Comparison of ENCODE assay signal across 1 cellular context in genomic region chr1:150629115-150629928, GRCh38.
TF ChIP-seq lines count a peak whose summit lies in the region.

TSS of gene ENSA (minus strand) at chr1:150629612. CDS start at chr1:150629470, 142 bp downstream.

TF ChIP-seq in K562, 482 proteins besides CTCF, POLR2A, EP300 and RAD21 (continued from another document and continues in another):
- TF ChIP-seq POLR2B (IDR thresholded peaks at IDR 0.05; ENCODE audit: low read depth, partially characterized antibody) (peak; percentile 85), E2F4 (CRISPR knock-in tag; IDR thresholded peaks at IDR 0.05; ENCODE audit: low read depth) (no peak), RBM15 (IDR thresholded peaks at IDR 0.05; ENCODE audit: insufficient read depth, low read length) (no peak), BHLHE40 (IDR thresholded peaks at IDR 0.05; ENCODE audit: low read length) (peak; percentile 59), NR1H2 (CRISPR knock-in tag; IDR thresholded peaks at IDR 0.05) (no peak), HMG20B (CRISPR knock-in tag; IDR thresholded peaks at IDR 0.05) (no peak), RBM14 (IDR thresholded peaks at IDR 0.05; ENCODE audit: borderline replicate concordance, insufficient read depth, low read depth, low read length) (no peak), ELK3 (CRISPR knock-in tag; IDR thresholded peaks at IDR 0.05) (no peak), PHF8 (IDR thresholded peaks at IDR 0.05; ENCODE audit: borderline replicate concordance, low read length) (peak; percentile 79; the same call in 1 of the 2 replicates), MCM5 (IDR thresholded peaks at IDR 0.05; ENCODE audit: low read depth) (no peak), BDP1 (IDR thresholded peaks at IDR 0.05; ENCODE audit: insufficient read depth, insufficient read length) (no peak), FOXK2 (conservative IDR thresholded peaks at IDR 0.05 in 1 of 2, IDR thresholded peaks at IDR 0.05 in 1 of 2; ENCODE audit: low read depth in 2 of 2) (peak in 1 of 2 experiments; percentile 51; a peak in 3 of 4 replicates), MAZ (CRISPR knock-in tag; conservative IDR thresholded peaks at IDR 0.05 in 1 of 2, IDR thresholded peaks at IDR 0.05 in 1 of 2) (peak; percentile 56 to 74; a peak in 3 of 4 replicates), MAFK (IDR thresholded peaks at IDR 0.05; ENCODE audit: low read length) (peak; percentile 14; the same call in 1 of the 2 replicates), GTF3C2 (IDR thresholded peaks at IDR 0.05; ENCODE audit: borderline replicate concordance, extremely low read depth, insufficient read length) (no peak), THRB (CRISPR knock-in tag; conservative IDR thresholded peaks at IDR 0.05) (peak; percentile 65), THAP12 (CRISPR knock-in tag; IDR thresholded peaks at IDR 0.05) (no peak), TSHZ1 (CRISPR knock-in tag; IDR thresholded peaks at IDR 0.05) (no peak), ERF (CRISPR knock-in tag; IDR thresholded peaks at IDR 0.05) (no peak), THRAP3 (IDR thresholded peaks at IDR 0.05; ENCODE audit: borderline replicate concordance) (no peak), ZNF41 (CRISPR knock-in tag; conservative IDR thresholded peaks at IDR 0.05) (no peak), ATF4 (CRISPR knock-in tag; IDR thresholded peaks at IDR 0.05) (no peak), E4F1 (CRISPR knock-in tag; IDR thresholded peaks at IDR 0.05; ENCODE audit: borderline replicate concordance) (no peak), PHF20 (IDR thresholded peaks at IDR 0.05; ENCODE audit: partially characterized antibody) (peak; percentile 19), ZMIZ1 (IDR thresholded peaks at IDR 0.05; ENCODE audit: low read depth in 2 of 2, low read length in 2 of 2) (no peak), HSF4 (CRISPR knock-in tag; IDR thresholded peaks at IDR 0.05; ENCODE audit: borderline replicate concordance) (no peak), SIN3B (IDR thresholded peaks at IDR 0.05; ENCODE audit: low read depth) (peak; percentile 51; the same call in 1 of the 2 replicates), FUS (optimal IDR thresholded peaks at IDR 0.05; ENCODE audit: low read depth, low read length) (no peak)
